ENCODE assay signal across 2 cellular contexts in genomic region chr17:69159418-69159817, GRCh38.
TF ChIP-seq lines count a peak whose summit lies in the region.

No MANE protein-coding gene starts in this region.

TF ChIP-seq in HepG2, 621 proteins besides CTCF, POLR2A, EP300 and RAD21:
- TF ChIP-seq ZNF546 (CRISPR knock-in tag; conservative IDR thresholded peaks at IDR 0.05) (no peak), ZNF766 (CRISPR knock-in tag; IDR thresholded peaks at IDR 0.05; ENCODE audit: borderline replicate concordance) (no peak), ATF7 (IDR thresholded peaks at IDR 0.05) (peak; percentile 64), ATF7 (CRISPR knock-in tag; IDR thresholded peaks at IDR 0.05) (no peak)
TF ChIP-seq in HepG2: peak in this region for 1.

TF ChIP-seq in K562, 482 proteins besides CTCF, POLR2A, EP300 and RAD21:
- TF ChIP-seq, protein P1, sequence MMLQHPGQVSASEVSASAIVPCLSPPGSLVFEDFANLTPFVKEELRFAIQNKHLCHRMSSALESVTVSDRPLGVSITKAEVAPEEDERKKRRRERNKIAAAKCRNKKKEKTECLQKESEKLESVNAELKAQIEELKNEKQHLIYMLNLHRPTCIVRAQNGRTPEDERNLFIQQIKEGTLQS (IDR thresholded peaks at IDR 0.05) = peak; percentile 67
- TF ChIP-seq, protein P1 (CRISPR knock-in tag; conservative IDR thresholded peaks at IDR 0.05) = no peak
- no peak for TF ChIP-seq ZNF253 (CRISPR knock-in tag; conservative IDR thresholded peaks at IDR 0.05)
- TF ChIP-seq JUN (IDR thresholded peaks at IDR 0.05; ENCODE audit: borderline replicate concordance, low read depth, low read length) = no peak
- no peak for TF ChIP-seq JUN (CRISPR knock-in tag; IDR thresholded peaks at IDR 0.05; ENCODE audit: borderline replicate concordance)
- no peak for TF ChIP-seq ZNF445 (CRISPR knock-in tag; IDR thresholded peaks at IDR 0.05; ENCODE audit: low read depth)
- TF ChIP-seq, protein P2, sequence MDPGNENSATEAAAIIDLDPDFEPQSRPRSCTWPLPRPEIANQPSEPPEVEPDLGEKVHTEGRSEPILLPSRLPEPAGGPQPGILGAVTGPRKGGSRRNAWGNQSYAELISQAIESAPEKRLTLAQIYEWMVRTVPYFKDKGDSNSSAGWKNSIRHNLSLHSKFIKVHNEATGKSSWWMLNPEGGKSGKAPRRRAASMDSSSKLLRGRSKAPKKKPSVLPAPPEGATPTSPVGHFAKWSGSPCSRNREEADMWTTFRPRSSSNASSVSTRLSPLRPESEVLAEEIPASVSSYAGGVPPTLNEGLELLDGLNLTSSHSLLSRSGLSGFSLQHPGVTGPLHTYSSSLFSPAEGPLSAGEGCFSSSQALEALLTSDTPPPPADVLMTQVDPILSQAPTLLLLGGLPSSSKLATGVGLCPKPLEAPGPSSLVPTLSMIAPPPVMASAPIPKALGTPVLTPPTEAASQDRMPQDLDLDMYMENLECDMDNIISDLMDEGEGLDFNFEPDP (CRISPR knock-in tag; IDR thresholded peaks at IDR 0.05) = no peak
- TF ChIP-seq KLF16 (IDR thresholded peaks at IDR 0.05) = no peak
- TF ChIP-seq CEBPG (CRISPR knock-in tag; IDR thresholded peaks at IDR 0.05) = no peak
- TF ChIP-seq CEBPG (tag; conservative IDR thresholded peaks at IDR 0.05 in 1 of 2, IDR thresholded peaks at IDR 0.05 in 1 of 2) = peak in 1 of 2 experiments; percentile 50; a peak in 2 of 4 replicates
